ENCODE assay signal across 1 cellular context in the genomic region with DNA sequence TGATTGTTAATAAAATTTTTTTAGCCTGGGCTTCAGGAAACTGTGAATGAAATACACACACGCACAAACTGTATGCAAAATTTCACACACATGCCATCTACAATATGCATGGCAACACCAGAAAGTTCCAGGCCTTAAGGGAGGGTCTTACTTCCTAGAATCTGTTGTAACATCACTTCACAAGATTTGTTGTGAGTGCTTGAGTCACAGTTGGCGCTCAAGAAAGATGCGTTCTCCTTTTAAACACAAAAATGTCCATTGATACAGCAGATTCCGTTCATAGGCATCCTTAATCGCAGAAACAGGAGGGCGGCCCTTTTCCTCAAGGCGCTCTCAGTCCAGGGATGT.
TF ChIP-seq lines count a peak whose summit lies in the region.

No MANE protein-coding gene starts in this region.

TF ChIP-seq in K562, 482 proteins besides CTCF, POLR2A, EP300 and RAD21:
- TF ChIP-seq, protein P1, sequence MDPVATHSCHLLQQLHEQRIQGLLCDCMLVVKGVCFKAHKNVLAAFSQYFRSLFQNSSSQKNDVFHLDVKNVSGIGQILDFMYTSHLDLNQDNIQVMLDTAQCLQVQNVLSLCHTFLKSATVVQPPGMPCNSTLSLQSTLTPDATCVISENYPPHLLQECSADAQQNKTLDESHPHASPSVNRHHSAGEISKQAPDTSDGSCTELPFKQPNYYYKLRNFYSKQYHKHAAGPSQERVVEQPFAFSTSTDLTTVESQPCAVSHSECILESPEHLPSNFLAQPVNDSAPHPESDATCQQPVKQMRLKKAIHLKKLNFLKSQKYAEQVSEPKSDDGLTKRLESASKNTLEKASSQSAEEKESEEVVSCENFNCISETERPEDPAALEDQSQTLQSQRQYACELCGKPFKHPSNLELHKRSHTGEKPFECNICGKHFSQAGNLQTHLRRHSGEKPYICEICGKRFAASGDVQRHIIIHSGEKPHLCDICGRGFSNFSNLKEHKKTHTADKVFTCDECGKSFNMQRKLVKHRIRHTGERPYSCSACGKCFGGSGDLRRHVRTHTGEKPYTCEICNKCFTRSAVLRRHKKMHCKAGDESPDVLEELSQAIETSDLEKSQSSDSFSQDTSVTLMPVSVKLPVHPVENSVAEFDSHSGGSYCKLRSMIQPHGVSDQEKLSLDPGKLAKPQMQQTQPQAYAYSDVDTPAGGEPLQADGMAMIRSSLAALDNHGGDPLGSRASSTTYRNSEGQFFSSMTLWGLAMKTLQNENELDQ (CRISPR knock-in tag; IDR thresholded peaks at IDR 0.05; ENCODE audit: borderline replicate concordance) = 0 out of 2 replicates have a peak, but pooled peaks have one; percentile 70
- TF ChIP-seq PRPF4 (IDR thresholded peaks at IDR 0.05; ENCODE audit: insufficient read depth, low read depth, low read length, poor library complexity, severe bottlenecking) = no peak
- TF ChIP-seq, protein P2, sequence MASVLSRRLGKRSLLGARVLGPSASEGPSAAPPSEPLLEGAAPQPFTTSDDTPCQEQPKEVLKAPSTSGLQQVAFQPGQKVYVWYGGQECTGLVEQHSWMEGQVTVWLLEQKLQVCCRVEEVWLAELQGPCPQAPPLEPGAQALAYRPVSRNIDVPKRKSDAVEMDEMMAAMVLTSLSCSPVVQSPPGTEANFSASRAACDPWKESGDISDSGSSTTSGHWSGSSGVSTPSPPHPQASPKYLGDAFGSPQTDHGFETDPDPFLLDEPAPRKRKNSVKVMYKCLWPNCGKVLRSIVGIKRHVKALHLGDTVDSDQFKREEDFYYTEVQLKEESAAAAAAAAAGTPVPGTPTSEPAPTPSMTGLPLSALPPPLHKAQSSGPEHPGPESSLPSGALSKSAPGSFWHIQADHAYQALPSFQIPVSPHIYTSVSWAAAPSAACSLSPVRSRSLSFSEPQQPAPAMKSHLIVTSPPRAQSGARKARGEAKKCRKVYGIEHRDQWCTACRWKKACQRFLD (CRISPR knock-in tag; IDR thresholded peaks at IDR 0.05) = no peak
- TF ChIP-seq, protein P3, sequence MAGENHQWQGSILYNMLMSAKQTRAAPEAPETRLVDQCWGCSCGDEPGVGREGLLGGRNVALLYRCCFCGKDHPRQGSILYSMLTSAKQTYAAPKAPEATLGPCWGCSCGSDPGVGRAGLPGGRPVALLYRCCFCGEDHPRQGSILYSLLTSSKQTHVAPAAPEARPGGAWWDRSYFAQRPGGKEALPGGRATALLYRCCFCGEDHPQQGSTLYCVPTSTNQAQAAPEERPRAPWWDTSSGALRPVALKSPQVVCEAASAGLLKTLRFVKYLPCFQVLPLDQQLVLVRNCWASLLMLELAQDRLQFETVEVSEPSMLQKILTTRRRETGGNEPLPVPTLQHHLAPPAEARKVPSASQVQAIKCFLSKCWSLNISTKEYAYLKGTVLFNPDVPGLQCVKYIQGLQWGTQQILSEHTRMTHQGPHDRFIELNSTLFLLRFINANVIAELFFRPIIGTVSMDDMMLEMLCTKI (IDR thresholded peaks at IDR 0.05; ENCODE audit: partially characterized antibody) = no peak
- no peak for TF ChIP-seq ERF (CRISPR knock-in tag; IDR thresholded peaks at IDR 0.05)
- no peak for TF ChIP-seq FUS (optimal IDR thresholded peaks at IDR 0.05; ENCODE audit: low read depth, low read length)
- no peak for TF ChIP-seq ZNF224 (CRISPR knock-in tag; IDR thresholded peaks at IDR 0.05)
